Comparison of ENCODE assay signal across 19 cellular contexts in genomic region chr4:13531609-13531998, GRCh38. TPM values are rescaled to one million over a fixed set of nuclear protein-coding genes. Genes with fewer than 3 reads are reported as not detected.
"Had no signal": no experiment of that assay in that cellular context is flagged by ENCODE, and none has a peak within 500 bp of the region (broad histone marks: within the 10 kb centered on the region; RNA-seq: fewer than 3 reads in every experiment).

No MANE protein-coding gene starts in this region.

- H3K36me3 Mint-ChIP-seq: natural killer cell, type B pancreatic cell had no signal

- H3K4me3 ChIP-seq: adrenal gland, colonic mucosa, left ventricle myocardium inferior, prostate gland, right lobe of liver, SK-N-MC, spleen had no signal

- H3K9me3 Mint-ChIP-seq: stimulated activated naive CD8-positive, alpha-beta T cell treated with anti-CD3 and anti-CD28 coated beads, Interleukin-15, amount 100 ng/mL, for 72 hours; type B pancreatic cell had no signal

- H3K27ac Mint-ChIP-seq: activated naive CD4-positive, alpha-beta T cell treated with anti-CD3 and anti-CD28 coated beads, Interleukin-2, amount 50 U/mL, for 24 hours; stimulated activated naive CD8-positive, alpha-beta T cell treated with anti-CD3 and anti-CD28 coated beads, Interleukin-15, amount 100 ng/mL, for 72 hours; type B pancreatic cell had no signal

- DNase-seq: activated CD4-positive, alpha-beta T cell treated with anti-CD3 and anti-CD28 coated beads for 1 hour; activated CD4-positive, alpha-beta T cell treated with anti-CD3 and anti-CD28 coated beads, Interleukin-2, amount 50 U/mL, for 4 hours; central memory CD4-positive, alpha-beta T cell; colonic mucosa; effector CD4-positive, alpha-beta T cell; head of caudate nucleus; left ventricle myocardium inferior; natural killer cell; right lobe of liver; spleen; stimulated activated naive CD8-positive, alpha-beta T cell treated with anti-CD3 and anti-CD28 coated beads, Interleukin-15, amount 100 ng/mL, for 72 hours; T1000 had no signal

- H3K4me1 ChIP-seq: adrenal gland, colonic mucosa, prostate gland had no signal

- H3K4me3 Mint-ChIP-seq: natural killer cell, type B pancreatic cell had no signal

- H3K27ac ChIP-seq: adrenal gland, colonic mucosa, epithelial cell of prostate, left ventricle myocardium inferior, prostate gland, right lobe of liver, SK-N-MC, spleen had no signal

- H3K9me3 ChIP-seq: adrenal gland, colonic mucosa, left ventricle myocardium inferior, prostate gland, right lobe of liver had no signal

- H3K36me3 ChIP-seq: adrenal gland, colonic mucosa, left ventricle myocardium inferior, prostate gland, right lobe of liver, spleen had no signal

RNA-seq across cellular contexts. Expression of gene NKX3-2, which starts 12.7 kb away (rescaled TPM):
- total RNA-seq: frontal cortex, left ventricle myocardium inferior, natural killer cell, right lobe of liver had no signal
